ENCODE assay signal across 21 cellular contexts in genomic region chr16:50114357-50115129, GRCh38. TPM values are rescaled to one million over a fixed set of nuclear protein-coding genes. Genes with fewer than 3 reads are reported as not detected.
DNase-seq lines count a peak whose midpoint lies in the region; ATAC-seq, FAIRE-seq and TF ChIP-seq lines count a peak whose summit lies in the region.
"Had no signal": no experiment of that assay in that cellular context is flagged by ENCODE, and none has a peak within 500 bp of the region (broad histone marks: within the 10 kb centered on the region; RNA-seq: fewer than 3 reads in every experiment).

No MANE protein-coding gene starts in this region.

- no peaks in the 10 kb centered on the region for H3K9me3 ChIP-seq in Caco-2
- no peaks in the 10 kb centered on the region for H3K9me3 ChIP-seq in astrocyte (ENCODE audit: insufficient read depth, low read depth, low read length)
- no peaks in the 10 kb centered on the region for H3K9me3 ChIP-seq in CD8-positive, alpha-beta T cell (ENCODE audit: low read length)
- H3K9me3 ChIP-seq: tibial nerve had no signal

- H3K4me1 Mint-ChIP-seq in Caco-2 (ENCODE audit: low read depth, unreplicated experiment) = no peaks in the 10 kb centered on the region
- peaks cover 5% of the 10 kb centered on the region for H3K4me1 Mint-ChIP-seq in astrocyte (ENCODE audit: low read depth, unreplicated experiment)
- H3K4me1 Mint-ChIP-seq in CD8-positive, alpha-beta T cell (ENCODE audit: low read depth) = no peaks in the 10 kb centered on the region
- H3K4me1 Mint-ChIP-seq: mesothelial cell of epicardium had no signal

- POLR2A ChIA-PET in Caco-2 (lab: Charles Lee) = no interaction called here
- POLR2A ChIA-PET in CD8-positive, alpha-beta T cell (lab: Charles Lee) = no interaction called here

- H3K27me3 ChIP-seq in Caco-2 (replicated peaks; ENCODE audit: control insufficient read depth, insufficient read depth, low read length) (no peaks in the 10 kb centered on the region), astrocyte (ENCODE audit: insufficient read depth, low read length) (no peaks in the 10 kb centered on the region)
- no peaks in the 10 kb centered on the region for H3K27me3 ChIP-seq in CD8-positive, alpha-beta T cell (ENCODE audit: insufficient read depth, low read length)
- H3K27me3 ChIP-seq: hepatocyte, tibial nerve had no signal

- DNase-seq in Caco-2 = peak; percentile 53 to 69
- peak; percentile 38 for DNase-seq in HPDE6-E6E7 (ENCODE audit: extremely low spot score)
- DNase-seq in astrocyte (ENCODE audit: low read depth) = no peak
- DNase-seq in kidney glomerular epithelial cell (lab: John Stamatoyannopoulos, UW) = peak; percentile 22
- DNase-seq in Ammon's horn (ENCODE audit: low spot score) = no peak
- DNase-seq in CD8-positive, alpha-beta T cell = no peak
- DNase-seq in activated CD4-positive, alpha-beta T cell treated with anti-CD3 and anti-CD28 coated beads for 48 hours = no peak
- DNase-seq in RKO (ENCODE audit: low spot score) = no peak
- DNase-seq: activated CD4-positive, alpha-beta T cell treated with anti-CD3 and anti-CD28 coated beads, Interleukin-2, amount 50 U/mL, for 1 hour; activated naive CD4-positive, alpha-beta T cell treated with anti-CD3 and anti-CD28 coated beads for 36 hours; CD4-positive, CD25-positive, alpha-beta regulatory T cell; DND-41; HCEC 1CT; NCI-H187; NCI-H226; SW 1271 had no signal

- H3K79me2 ChIP-seq in astrocyte (ENCODE audit: insufficient read depth, low read length) = no peaks in the 10 kb centered on the region
- H3K79me2 ChIP-seq: hepatocyte had no signal

- TF ChIP-seq CTCF in Caco-2 (IDR thresholded peaks at IDR 0.05; ENCODE audit: insufficient read depth in 1 of 2, low read depth in 1 of 2, low read length in 1 of 2, severe bottlenecking in 1 of 2, unreplicated experiment in 1 of 2) = no peak
- TF ChIP-seq CTCF in astrocyte (IDR thresholded peaks at IDR 0.05; ENCODE audit: insufficient read depth, low read depth, low read length) = no peak
- no peak for TF ChIP-seq CTCF in CD8-positive, alpha-beta T cell (IDR thresholded peaks at IDR 0.05)

- H3K9me3 Mint-ChIP-seq in Caco-2 (ENCODE audit: unreplicated experiment) (no peaks in the 10 kb centered on the region), astrocyte (ENCODE audit: unreplicated experiment) (peaks cover 3% of the 10 kb centered on the region)
- H3K9me3 Mint-ChIP-seq in CD8-positive, alpha-beta T cell = no peaks in the 10 kb centered on the region
- H3K9me3 Mint-ChIP-seq: activated naive CD4-positive, alpha-beta T cell treated with anti-CD3 and anti-CD28 coated beads for 36 hours; CD4-positive, CD25-positive, alpha-beta regulatory T cell; mesothelial cell of epicardium; stimulated activated memory B cell treated with anti-CD40 and anti-IgM and Interleukin-4, amounts not matched to agents 10 μg/mL and 1 μg/mL and 100 μg/mL, for 72 hours had no signal

- H3K4me3 ChIP-seq in Caco-2 (ENCODE audit: low read depth, low read length) (no peak overlapping the region), astrocyte (ENCODE audit: insufficient read depth, low read depth, low read length) (no peak overlapping the region)
- H3K4me3 ChIP-seq in CD8-positive, alpha-beta T cell (ENCODE audit: low read depth, low read length) = no peak overlapping the region
- H3K4me3 ChIP-seq: hepatocyte, tibial nerve had no signal

- no peak overlapping the region for H3K27ac ChIP-seq in astrocyte (ENCODE audit: low read depth, low read length)
- no peak overlapping the region for H3K27ac ChIP-seq in CD8-positive, alpha-beta T cell (ENCODE audit: low read depth, low read length)
- H3K27ac ChIP-seq: hepatocyte, tibial nerve had no signal

- H3K4me2 ChIP-seq in astrocyte (ENCODE audit: low read length) = no peak overlapping the region
- H3K4me2 ChIP-seq: hepatocyte had no signal

- H3K36me3 ChIP-seq in Caco-2 (ENCODE audit: control insufficient read depth, insufficient read depth, low read length) (no peaks in the 10 kb centered on the region), astrocyte (ENCODE audit: insufficient read depth, low read length) (no peaks in the 10 kb centered on the region)
- H3K36me3 ChIP-seq in CD8-positive, alpha-beta T cell (ENCODE audit: insufficient read depth, low read length) = no peaks in the 10 kb centered on the region
- H3K36me3 ChIP-seq: tibial nerve had no signal

- FAIRE-seq in astrocyte (lab: Jason Lieb, UNC) = no peak
- FAIRE-seq: endometrium had no signal

- H3K4me1 ChIP-seq in Caco-2 (peaks cover 12% of the 10 kb centered on the region), astrocyte (ENCODE audit: insufficient read depth, low read length) (no peaks in the 10 kb centered on the region)
- H3K4me1 ChIP-seq in CD8-positive, alpha-beta T cell (ENCODE audit: insufficient read depth, low read length) = no peaks in the 10 kb centered on the region
- H3K4me1 ChIP-seq: tibial nerve had no signal

- ATAC-seq in CD8-positive, alpha-beta T cell = no peak
- ATAC-seq: stimulated activated memory B cell treated with anti-CD40 and anti-IgM and Interleukin-4, amounts not matched to agents 10 μg/mL and 1 μg/mL and 100 μg/mL, for 72 hours had no signal

- H3K36me3 Mint-ChIP-seq in Caco-2 (ENCODE audit: insufficient read depth, unreplicated experiment) (no peaks in the 10 kb centered on the region), astrocyte (ENCODE audit: low read depth, unreplicated experiment) (peaks cover 2% of the 10 kb centered on the region)
- H3K36me3 Mint-ChIP-seq in CD8-positive, alpha-beta T cell = no peaks in the 10 kb centered on the region
- H3K36me3 Mint-ChIP-seq: CD4-positive, CD25-positive, alpha-beta regulatory T cell; mesothelial cell of epicardium; stimulated activated memory B cell treated with anti-CD40 and anti-IgM and Interleukin-4, amounts not matched to agents 10 μg/mL and 1 μg/mL and 100 μg/mL, for 72 hours had no signal

- no peak overlapping the region for H2AFZ ChIP-seq in astrocyte (ENCODE audit: low read depth, low read length)
- H2AFZ ChIP-seq: hepatocyte had no signal

- peak overlapping the region; percentile 15 for H3K27ac Mint-ChIP-seq in Caco-2 (ENCODE audit: unreplicated experiment)
- H3K27ac Mint-ChIP-seq in astrocyte (ENCODE audit: unreplicated experiment) = peak overlapping the region; percentile 26
- no peak overlapping the region for H3K27ac Mint-ChIP-seq in CD8-positive, alpha-beta T cell
- H3K27ac Mint-ChIP-seq: activated naive CD4-positive, alpha-beta T cell treated with anti-CD3 and anti-CD28 coated beads for 36 hours; CD4-positive, CD25-positive, alpha-beta regulatory T cell; mesothelial cell of epicardium; stimulated activated memory B cell treated with anti-CD40 and anti-IgM and Interleukin-4, amounts not matched to agents 10 μg/mL and 1 μg/mL and 100 μg/mL, for 72 hours had no signal

- CTCF ChIA-PET in Caco-2 (lab: Charles Lee) = interaction anchor here (0.6 kb wide), 1 partner anchor 254 kb away, joined by 3 read pairs; the partner anchor contains the start of gene BRD7
- CTCF ChIA-PET in CD8-positive, alpha-beta T cell (lab: Charles Lee) = interaction anchor here (0.9 kb wide), 1 partner anchor 96 kb away, joined by 3 read pairs; no protein-coding TSS in a partner anchor

- H3K4me3 Mint-ChIP-seq in Caco-2 (ENCODE audit: unreplicated experiment) (no peak overlapping the region), astrocyte (ENCODE audit: unreplicated experiment) (no peak overlapping the region)
- no peak overlapping the region for H3K4me3 Mint-ChIP-seq in CD8-positive, alpha-beta T cell
- H3K4me3 Mint-ChIP-seq: activated naive CD4-positive, alpha-beta T cell treated with anti-CD3 and anti-CD28 coated beads for 36 hours; CD4-positive, CD25-positive, alpha-beta regulatory T cell; mesothelial cell of epicardium; stimulated activated memory B cell treated with anti-CD40 and anti-IgM and Interleukin-4, amounts not matched to agents 10 μg/mL and 1 μg/mL and 100 μg/mL, for 72 hours had no signal

- H4K20me1 ChIP-seq in astrocyte (ENCODE audit: insufficient read depth, low read length) = no peaks in the 10 kb centered on the region

- no peak overlapping the region for H3K9ac ChIP-seq in astrocyte (ENCODE audit: low read length)

- BruUV-seq in Caco-2 (replicated peaks; lab: Mats Ljungman, UMichigan) = no TSS peak

- H3K27me3 Mint-ChIP-seq in Caco-2 (ENCODE audit: insufficient read depth, unreplicated experiment) = no peaks in the 10 kb centered on the region
- no peaks in the 10 kb centered on the region for H3K27me3 Mint-ChIP-seq in astrocyte (ENCODE audit: low read depth, unreplicated experiment)
- no peaks in the 10 kb centered on the region for H3K27me3 Mint-ChIP-seq in CD8-positive, alpha-beta T cell (ENCODE audit: low read depth)

- intact Hi-C loops in Caco-2 (cut with micrococcal nuclease; ENCODE audit: unreplicated experiment) = loop anchor here (1.0 to 5.0 kb wide), 2 partner anchors 38 to 98 kb away; no protein-coding TSS in a partner anchor
- intact Hi-C loops in CD8-positive, alpha-beta T cell (cut with DNase I, micrococcal nuclease) = no loop called here

RNA-seq across cellular contexts. Expression of gene TENT4B, which starts 38.6 kb away (rescaled TPM):
- total RNA-seq in Caco-2 (2022) (28.6 and 29.3 TPM in 2 replicates), astrocyte (16.1 and 17.0 TPM in 2 replicates)
- total RNA-seq in CD8-positive, alpha-beta T cell = 10 to 100 TPM; 60.2 to 62.1 TPM

RNA-seq across cellular contexts. Expression of gene HEATR3, which starts 48.8 kb away (rescaled TPM):
- total RNA-seq in Caco-2 (2022) = 41.6 and 42.8 TPM in 2 replicates
- total RNA-seq in astrocyte = 22.2 and 26.8 TPM in 2 replicates
- total RNA-seq in CD8-positive, alpha-beta T cell = 10 to 100 TPM in 1 of 2 experiments, 1 to 10 TPM in 1; 9.3 to 11.4 TPM

Comparison
In these comparisons a context has a peak if more than half of its experiments do, and no peak if none do; other contexts are left out.
1. DNase-seq: peak in Caco-2 (2 of 2), HPDE6-E6E7 (single experiment) and kidney glomerular epithelial cell (single experiment); none in astrocyte (single experiment), Ammon's horn (single experiment), CD8-positive, alpha-beta T cell (0 of 7), activated CD4-positive, alpha-beta T cell treated with anti-CD3 and anti-CD28 coated beads for 48 hours (single experiment) and RKO (single experiment).